In the genomic region with DNA sequence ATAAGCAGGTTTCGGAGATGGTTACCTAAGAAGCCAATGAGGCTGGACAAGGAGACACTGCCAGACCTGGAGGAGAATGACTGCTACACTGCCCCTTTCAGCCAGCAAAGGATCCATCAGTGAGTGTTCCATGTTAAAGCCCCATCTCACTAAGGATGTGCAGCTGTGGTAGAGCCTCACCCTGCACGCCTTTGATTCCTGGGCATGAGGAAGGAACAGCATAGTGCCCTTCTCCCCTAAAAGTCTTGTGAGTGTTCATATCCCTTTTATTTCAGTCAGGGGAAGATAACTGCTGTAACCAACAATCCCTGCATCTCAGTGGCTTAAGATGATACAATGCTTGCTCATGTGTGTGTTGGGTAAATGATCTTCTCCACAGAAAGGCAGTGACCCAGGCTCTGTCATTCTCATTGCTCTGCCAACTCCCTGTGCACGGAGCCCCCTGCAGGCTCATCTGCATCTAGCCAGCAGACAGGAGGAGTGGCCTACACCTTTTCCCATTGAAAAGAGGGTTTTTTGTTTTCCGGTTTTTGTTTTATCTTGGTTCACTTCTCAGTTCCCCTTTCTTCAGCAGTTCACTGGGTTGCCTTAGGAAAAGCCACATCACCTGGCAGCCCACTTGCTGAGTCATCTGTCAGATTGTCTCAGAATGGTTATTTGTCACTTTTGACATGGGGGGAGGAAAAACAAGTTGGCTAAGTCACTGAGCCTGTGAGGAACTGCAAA, we compare ENCODE assay signal across 7 cellular contexts.
DNase-seq lines count a peak whose midpoint lies in the region; ATAC-seq and TF ChIP-seq lines count a peak whose summit lies in the region.

No MANE protein-coding gene starts in this region.

- no peaks in the 10 kb centered on the region for H3K36me3 ChIP-seq in GM06990 (ENCODE audit: control insufficient read depth, insufficient read depth, low read length)
- no peaks in the 10 kb centered on the region for H3K36me3 ChIP-seq in PC-9 (ENCODE audit: low read depth)
- H3K36me3 ChIP-seq in upper lobe of right lung = no peaks in the 10 kb centered on the region

- H3K4me1 ChIP-seq in PC-9 (replicated peaks; ENCODE audit: insufficient read depth) (peaks cover 14% of the 10 kb centered on the region), upper lobe of right lung (no peaks in the 10 kb centered on the region)

- H3K27ac Mint-ChIP-seq in stimulated activated memory B cell treated with anti-CD40 and anti-IgM and Interleukin-4, amounts not matched to agents 10 μg/mL and 1 μg/mL and 100 μg/mL, for 72 hours = no peak overlapping the region

- H3K27me3 Mint-ChIP-seq in stimulated activated memory B cell treated with anti-CD40 and anti-IgM and Interleukin-4, amounts not matched to agents 10 μg/mL and 1 μg/mL and 100 μg/mL, for 72 hours = no peaks in the 10 kb centered on the region

- no peaks in the 10 kb centered on the region for H3K79me2 ChIP-seq in PC-9 (ENCODE audit: low read depth)

- peaks cover 14% of the 10 kb centered on the region for H3K9me3 Mint-ChIP-seq in stimulated activated memory B cell treated with anti-CD40 and anti-IgM and Interleukin-4, amounts not matched to agents 10 μg/mL and 1 μg/mL and 100 μg/mL, for 72 hours

- BruUV-seq in PC-9 (replicated peaks; lab: Mats Ljungman, UMichigan) = no TSS peak

- CTCF ChIA-PET in PC-9 (lab: Charles Lee) = no interaction called here

- intact Hi-C loops in PC-9 (cut with micrococcal nuclease; ENCODE audit: unreplicated experiment) (no loop called here), upper lobe of right lung (cut with DNase I) (no loop called here)

- H2AFZ ChIP-seq in PC-9 = no peak overlapping the region; the same call in 1 of the 2 replicates

- H3K4me3 ChIP-seq in GM06990 (replicated peaks; ENCODE audit: low read depth, low read length) (no peak overlapping the region), PC-9 (no peak overlapping the region), epithelial cell of proximal tubule (ENCODE audit: low read depth, low read length) (no peak overlapping the region), upper lobe of right lung (no peak overlapping the region)

- H3K9me3 ChIP-seq in PC-9 (ENCODE audit: insufficient read depth, low read depth) = no peaks in the 10 kb centered on the region
- no peaks in the 10 kb centered on the region for H3K9me3 ChIP-seq in upper lobe of right lung

- DNase-seq in GM06990 (ENCODE audit: extremely low read depth, insufficient read length) = peak; percentile 72
- peak; percentile 37 to 41 for DNase-seq in PC-9
- peak; percentile 49 for DNase-seq in epithelial cell of proximal tubule (ENCODE audit: low read depth)
- DNase-seq in upper lobe of right lung = no peak

- POLR2A ChIA-PET in PC-9 (lab: Charles Lee; ENCODE audit: unreplicated experiment) = no interaction called here

- peaks cover 6% of the 10 kb centered on the region for H3K4me1 Mint-ChIP-seq in stimulated activated memory B cell treated with anti-CD40 and anti-IgM and Interleukin-4, amounts not matched to agents 10 μg/mL and 1 μg/mL and 100 μg/mL, for 72 hours

- H3K27me3 ChIP-seq in GM06990 (replicated peaks; ENCODE audit: control insufficient read depth, insufficient read depth, low read length) (no peaks in the 10 kb centered on the region), PC-9 (ENCODE audit: insufficient read depth, low read depth) (no peaks in the 10 kb centered on the region), upper lobe of right lung (no peaks in the 10 kb centered on the region)

- peak; percentile 99 for ATAC-seq in GM19438 (IDR thresholded peaks at IDR 0.05; ENCODE audit: low read depth, unreplicated experiment)
- peak; percentile 94 for ATAC-seq in HG03175 (IDR thresholded peaks at IDR 0.05; ENCODE audit: unreplicated experiment)
- ATAC-seq in stimulated activated memory B cell treated with anti-CD40 and anti-IgM and Interleukin-4, amounts not matched to agents 10 μg/mL and 1 μg/mL and 100 μg/mL, for 72 hours = peak; percentile 68
- ATAC-seq in upper lobe of right lung = no peak

- TF ChIP-seq CTCF in GM06990 (IDR thresholded peaks at IDR 0.05; ENCODE audit: insufficient read depth, low read length, poor library complexity, severe bottlenecking) (peak; percentile 79), PC-9 (conservative IDR thresholded peaks at IDR 0.05) (peak; percentile 51), epithelial cell of proximal tubule (conservative IDR thresholded peaks at IDR 0.05; ENCODE audit: low read depth, low read length) (peak; percentile 82), upper lobe of right lung (IDR thresholded peaks at IDR 0.05) (no peak)

- peaks cover 10% of the 10 kb centered on the region; the same call in 1 of the 2 replicates for H3F3A ChIP-seq in PC-9 (ENCODE audit: insufficient read depth, low read depth)

- H3K27ac ChIP-seq in PC-9 = peak overlapping the region; percentile 35; the same call in 1 of the 2 replicates
- H3K27ac ChIP-seq in upper lobe of right lung = no peak overlapping the region

- no peak overlapping the region for H3K4me3 Mint-ChIP-seq in stimulated activated memory B cell treated with anti-CD40 and anti-IgM and Interleukin-4, amounts not matched to agents 10 μg/mL and 1 μg/mL and 100 μg/mL, for 72 hours

- H3K4me2 ChIP-seq in PC-9 = peak overlapping the region; percentile 63

- no peaks in the 10 kb centered on the region for H3K9me2 ChIP-seq in PC-9 (ENCODE audit: insufficient read depth)

- no peaks in the 10 kb centered on the region for H3K36me3 Mint-ChIP-seq in stimulated activated memory B cell treated with anti-CD40 and anti-IgM and Interleukin-4, amounts not matched to agents 10 μg/mL and 1 μg/mL and 100 μg/mL, for 72 hours

- no peaks in the 10 kb centered on the region for H4K20me1 ChIP-seq in PC-9 (ENCODE audit: insufficient read depth)
